ENCODE assay signal across 15 cellular contexts in the genomic region with DNA sequence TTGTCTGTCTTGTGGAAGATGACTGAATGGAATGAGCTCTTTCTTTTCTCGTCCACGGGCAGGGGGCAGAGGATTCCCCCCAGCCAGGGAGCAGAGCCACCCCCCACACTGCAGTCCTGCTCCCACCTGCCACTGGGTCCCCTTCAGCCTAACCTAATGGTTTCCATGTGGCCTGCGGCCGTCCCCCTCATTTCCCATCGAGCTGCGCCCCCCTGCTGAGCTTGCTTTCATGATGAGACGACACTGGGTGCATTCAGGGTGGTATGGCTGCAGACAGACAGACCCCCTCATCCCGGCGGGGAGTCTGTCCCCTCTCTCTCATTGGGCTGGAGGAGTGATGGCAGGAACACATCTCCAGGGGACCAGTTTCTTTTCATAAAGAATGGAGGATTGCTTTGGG.
DNase-seq lines count a peak whose midpoint lies in the region; ATAC-seq, FAIRE-seq and TF ChIP-seq lines count a peak whose summit lies in the region.
"Had no signal": no experiment of that assay in that cellular context is flagged by ENCODE, and none has a peak within 500 bp of the region (broad histone marks: within the 10 kb centered on the region; RNA-seq: fewer than 3 reads in every experiment).

No MANE protein-coding gene starts in this region.

- in situ Hi-C loops in HepG2 (cut with HindIII; ENCODE audit: extremely low pct_ligation_motif_present, low pct_unique_long_range_greater_than_20kb), result loop anchor here (10.0 kb wide), 1 partner anchor 103 kb away; no protein-coding TSS in a partner anchor

- H3K4me2 ChIP-seq in HepG2 (ENCODE audit: low read depth, low read length), result no peak overlapping the region
- H3K4me2 ChIP-seq: KMS-11 had no signal

- TF ChIP-seq CTCF in left ventricle myocardium inferior (IDR thresholded peaks at IDR 0.05; ENCODE audit: borderline replicate concordance) (no peak), upper lobe of right lung (IDR thresholded peaks at IDR 0.05) (no peak), HepG2 (CRISPR knock-in tag; IDR thresholded peaks at IDR 0.05) (no peak)

- BruUV-seq in HepG2 (replicated peaks; lab: Mats Ljungman, UMichigan), result no TSS peak

- no peak for FAIRE-seq in HepG2 (lab: Jason Lieb, UNC)

- no peaks in the 10 kb centered on the region for H4K20me1 ChIP-seq in HepG2 (ENCODE audit: insufficient read depth, low read length)

- H3K27ac ChIP-seq in left ventricle myocardium inferior (replicated peaks) (peak overlapping the region; percentile 47), upper lobe of right lung (peak overlapping the region; percentile 31), HepG2 (ENCODE audit: extremely low read length, insufficient read depth, low read length) (no peak overlapping the region)
- no peak overlapping the region for H3K27ac ChIP-seq in naive thymus-derived CD4-positive, alpha-beta T cell (ENCODE audit: low read depth, low read length)
- H3K27ac ChIP-seq: foreskin keratinocyte, KMS-11, parathyroid adenoma, vagina had no signal

- H3K36me3 ChIP-seq in left ventricle myocardium inferior (peaks cover 74% of the 10 kb centered on the region), upper lobe of right lung (peaks cover 68% of the 10 kb centered on the region), HepG2 (replicated peaks in 1 of 2; ENCODE audit: control insufficient read depth in 1 of 2, insufficient read depth in 2 of 2, low read length in 2 of 2) (peaks cover 6 to 53% of the 10 kb centered on the region in 2 experiments)
- peaks cover 0 to 80% (median 4%) of the 10 kb centered on the region in 3 experiments for H3K36me3 ChIP-seq in naive thymus-derived CD4-positive, alpha-beta T cell (ENCODE audit: control insufficient read depth in 2 of 3, insufficient read depth in 3 of 3, low read length in 3 of 3)

- H2AFZ ChIP-seq in HepG2 (ENCODE audit: low read length), result no peak overlapping the region
- H2AFZ ChIP-seq: parathyroid adenoma had no signal

- no peak overlapping the region for H3K4me3 ChIP-seq in left ventricle myocardium inferior
- H3K4me3 ChIP-seq in naive thymus-derived CD4-positive, alpha-beta T cell (ENCODE audit: low read length), result no peak overlapping the region
- no peak overlapping the region for H3K4me3 ChIP-seq in upper lobe of right lung
- no peak overlapping the region for H3K4me3 ChIP-seq in HepG2 (replicated peaks in 1 of 3; ENCODE audit: insufficient read depth in 1 of 3, low read depth in 2 of 3, low read length in 3 of 3)
- H3K4me3 ChIP-seq: vagina had no signal

- no peak overlapping the region for H3K9ac ChIP-seq in HepG2 (ENCODE audit: insufficient read depth, low read depth, low read length)
- H3K9ac ChIP-seq: KMS-11, parathyroid adenoma had no signal

- no peaks in the 10 kb centered on the region for H3K27me3 Mint-ChIP-seq in activated naive CD8-positive, alpha-beta T cell treated with anti-CD3 and anti-CD28 coated beads, Interleukin-2, amount 50 U/mL, for 24 hours
- no peaks in the 10 kb centered on the region for H3K27me3 Mint-ChIP-seq in naive thymus-derived CD4-positive, alpha-beta T cell

- POLR2A ChIA-PET in naive thymus-derived CD4-positive, alpha-beta T cell (lab: Charles Lee), result no interaction called here
- POLR2A ChIA-PET in HepG2 (lab: Yijun Ruan, JAX), result no interaction called here

- ATAC-seq in Right ventricle myocardium inferior (no peak), upper lobe of right lung (no peak), HepG2 (no peak)
- ATAC-seq in activated naive CD8-positive, alpha-beta T cell treated with anti-CD3 and anti-CD28 coated beads, Interleukin-2, amount 50 U/mL, for 24 hours, result no peak
- no peak for ATAC-seq in naive thymus-derived CD4-positive, alpha-beta T cell
- ATAC-seq: foreskin keratinocyte had no signal

- no peak for TF ChIP-seq RAD21 in HepG2 (CRISPR knock-in tag; IDR thresholded peaks at IDR 0.05)

- H3K79me2 ChIP-seq in HepG2 (ENCODE audit: insufficient read depth, low read length), result no peaks in the 10 kb centered on the region
- H3K79me2 ChIP-seq: parathyroid adenoma had no signal

- CTCF ChIA-PET in naive thymus-derived CD4-positive, alpha-beta T cell (lab: Charles Lee), result no interaction called here
- CTCF ChIA-PET in HepG2 (lab: Yijun Ruan, JAX; ENCODE audit: low intra/inter-chr PET ratio, low total read pairs), result no interaction called here

- intact Hi-C loops in left ventricle myocardium inferior (cut with micrococcal nuclease), result no loop called here
- intact Hi-C loops in Right ventricle myocardium inferior (cut with DNase I), result no loop called here
- intact Hi-C loops in naive thymus-derived CD4-positive, alpha-beta T cell (cut with micrococcal nuclease), result no loop called here
- intact Hi-C loops in upper lobe of right lung (cut with DNase I), result no loop called here
- intact Hi-C loops in HepG2 (cut with micrococcal nuclease; ENCODE audit: unreplicated experiment), result no loop called here

- TF ChIP-seq POLR2A in HepG2 (IDR thresholded peaks at IDR 0.05; ENCODE audit: insufficient read depth in 1 of 2, low read depth in 2 of 2, low read length in 2 of 2), result no peak

- peaks cover 55% of the 10 kb centered on the region for H3K36me3 Mint-ChIP-seq in activated naive CD8-positive, alpha-beta T cell treated with anti-CD3 and anti-CD28 coated beads, Interleukin-2, amount 50 U/mL, for 24 hours (ENCODE audit: low read depth)
- H3K36me3 Mint-ChIP-seq in naive thymus-derived CD4-positive, alpha-beta T cell, result peaks cover 32 to 84% (median 57%) of the 10 kb centered on the region in 5 donors

- no peak overlapping the region for H3K4me3 Mint-ChIP-seq in activated naive CD8-positive, alpha-beta T cell treated with anti-CD3 and anti-CD28 coated beads, Interleukin-2, amount 50 U/mL, for 24 hours
- H3K4me3 Mint-ChIP-seq in naive thymus-derived CD4-positive, alpha-beta T cell, result no peak overlapping the region

- H3K4me1 ChIP-seq in left ventricle myocardium inferior, result peaks cover 19% of the 10 kb centered on the region
- no peaks in the 10 kb centered on the region for H3K4me1 ChIP-seq in naive thymus-derived CD4-positive, alpha-beta T cell (ENCODE audit: control insufficient read depth in 2 of 2, insufficient read depth in 2 of 2, low read length in 2 of 2)
- H3K4me1 ChIP-seq in upper lobe of right lung, result no peaks in the 10 kb centered on the region
- peaks cover 15% of the 10 kb centered on the region for H3K4me1 ChIP-seq in HepG2 (ENCODE audit: insufficient read depth, low read length)
- H3K4me1 ChIP-seq: foreskin keratinocyte had no signal

- DNase-seq in left ventricle myocardium inferior, result no peak
- DNase-seq in Right ventricle myocardium inferior (ENCODE audit: missing footprints), result no peak
- no peak for DNase-seq in activated naive CD8-positive, alpha-beta T cell treated with anti-CD3 and anti-CD28 coated beads, Interleukin-2, amount 50 U/mL, for 24 hours
- DNase-seq in naive thymus-derived CD4-positive, alpha-beta T cell, result no peak
- peak; percentile 48 for DNase-seq in upper lobe of right lung
- no peak for DNase-seq in HepG2 (ENCODE audit: low spot score)
- no peak for DNase-seq in HT-29 (ENCODE audit: low spot score)
- no peak for DNase-seq in HPDE6-E6E7 (ENCODE audit: extremely low spot score)
- DNase-seq: foreskin keratinocyte, NCI-H146, RPMI8226, T1000 had no signal

- H3K27me3 ChIP-seq in left ventricle myocardium inferior (ENCODE audit: low read depth), result no peaks in the 10 kb centered on the region
- no peaks in the 10 kb centered on the region for H3K27me3 ChIP-seq in naive thymus-derived CD4-positive, alpha-beta T cell (ENCODE audit: control insufficient read depth in 2 of 2, insufficient read depth in 2 of 2, low read length in 2 of 2)
- H3K27me3 ChIP-seq in upper lobe of right lung, result no peaks in the 10 kb centered on the region
- no peaks in the 10 kb centered on the region for H3K27me3 ChIP-seq in HepG2 (ENCODE audit: control insufficient read depth in 1 of 2, insufficient read depth in 2 of 2, low read length in 2 of 2)
- H3K27me3 ChIP-seq: foreskin keratinocyte, vagina had no signal

- H3K9me3 Mint-ChIP-seq in activated naive CD8-positive, alpha-beta T cell treated with anti-CD3 and anti-CD28 coated beads, Interleukin-2, amount 50 U/mL, for 24 hours, result peaks cover 7% of the 10 kb centered on the region
- H3K9me3 Mint-ChIP-seq in naive thymus-derived CD4-positive, alpha-beta T cell, result peaks cover 0 to 11% (median 0%) of the 10 kb centered on the region in 11 donors

- TF ChIP-seq EP300 in HepG2 (IDR thresholded peaks at IDR 0.05; ENCODE audit: low read depth in 2 of 2, low read length in 2 of 2) (no peak), HepG2 (CRISPR knock-in tag; IDR thresholded peaks at IDR 0.05; ENCODE audit: borderline replicate concordance) (no peak)

- H3K27ac Mint-ChIP-seq in activated naive CD8-positive, alpha-beta T cell treated with anti-CD3 and anti-CD28 coated beads, Interleukin-2, amount 50 U/mL, for 24 hours, result peak overlapping the region; percentile 77
- peak overlapping the region in 6 of 9 donors; percentile 10 to 59 (median 41) for H3K27ac Mint-ChIP-seq in naive thymus-derived CD4-positive, alpha-beta T cell

- 93% methylated on average over 9 of the region's 9 CpGs for WGBS in HepG2 (ENCODE audit: low lambda C conversion rate)

- H3K4me1 Mint-ChIP-seq in activated naive CD8-positive, alpha-beta T cell treated with anti-CD3 and anti-CD28 coated beads, Interleukin-2, amount 50 U/mL, for 24 hours, result peaks cover 23% of the 10 kb centered on the region
- peaks cover 11 to 33% (median 18%) of the 10 kb centered on the region in 7 donors for H3K4me1 Mint-ChIP-seq in naive thymus-derived CD4-positive, alpha-beta T cell

- H3K9me3 ChIP-seq in left ventricle myocardium inferior (replicated peaks) (no peaks in the 10 kb centered on the region), upper lobe of right lung (no peaks in the 10 kb centered on the region), HepG2 (ENCODE audit: low read length) (no peaks in the 10 kb centered on the region)
- H3K9me3 ChIP-seq in naive thymus-derived CD4-positive, alpha-beta T cell (ENCODE audit: control insufficient read depth in 2 of 3, low read length in 3 of 3), result no peaks in the 10 kb centered on the region
- H3K9me3 ChIP-seq: vagina had no signal

TF ChIP-seq in HepG2, 621 proteins besides CTCF, POLR2A, EP300 and RAD21 (continues in another document):
- no peak for TF ChIP-seq ATF7 (IDR thresholded peaks at IDR 0.05)
- no peak for TF ChIP-seq ATF7 (CRISPR knock-in tag; IDR thresholded peaks at IDR 0.05)
- TF ChIP-seq POLR2G (IDR thresholded peaks at IDR 0.05; ENCODE audit: low read depth, low read length), result no peak
- no peak for TF ChIP-seq ZC3H4 (CRISPR knock-in tag; IDR thresholded peaks at IDR 0.05; ENCODE audit: borderline replicate concordance)
- TF ChIP-seq KDM6A (CRISPR knock-in tag; IDR thresholded peaks at IDR 0.05; ENCODE audit: low read depth), result no peak

Comparison
In these comparisons a context has a peak if more than half of its experiments do, and no peak if none do; other contexts are left out.
1. H3K27ac ChIP-seq: peak in left ventricle myocardium inferior (single experiment) and upper lobe of right lung (single experiment); none in naive thymus-derived CD4-positive, alpha-beta T cell (single experiment) and HepG2 (single experiment).